ENCODE assay signal across 1 cellular context in the genomic region with DNA sequence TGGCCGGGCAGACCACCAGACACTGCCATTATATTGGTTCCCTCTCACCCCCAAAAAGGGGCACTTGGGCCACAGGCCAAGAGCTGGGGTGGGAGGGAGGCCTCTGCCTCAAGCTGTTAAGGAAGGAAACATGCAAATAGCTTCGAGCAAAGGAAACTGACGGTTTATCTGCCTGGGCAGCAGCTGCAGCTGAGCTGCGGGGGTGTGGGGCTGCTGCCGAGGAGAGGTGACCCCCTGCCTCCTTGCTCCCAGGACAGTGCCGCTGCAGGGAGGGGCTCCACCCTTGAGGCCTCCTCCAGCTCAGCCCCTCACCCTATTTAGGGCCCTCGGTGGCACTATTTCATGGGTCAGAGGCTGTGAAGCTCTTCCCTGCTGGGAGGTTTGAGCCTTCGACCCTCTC.
TF ChIP-seq lines count a peak whose summit lies in the region.

No MANE protein-coding gene starts in this region.

TF ChIP-seq in GM23338, 12 proteins besides CTCF, POLR2A, EP300 and RAD21 (continued from another document):
- TF ChIP-seq, protein P1, sequence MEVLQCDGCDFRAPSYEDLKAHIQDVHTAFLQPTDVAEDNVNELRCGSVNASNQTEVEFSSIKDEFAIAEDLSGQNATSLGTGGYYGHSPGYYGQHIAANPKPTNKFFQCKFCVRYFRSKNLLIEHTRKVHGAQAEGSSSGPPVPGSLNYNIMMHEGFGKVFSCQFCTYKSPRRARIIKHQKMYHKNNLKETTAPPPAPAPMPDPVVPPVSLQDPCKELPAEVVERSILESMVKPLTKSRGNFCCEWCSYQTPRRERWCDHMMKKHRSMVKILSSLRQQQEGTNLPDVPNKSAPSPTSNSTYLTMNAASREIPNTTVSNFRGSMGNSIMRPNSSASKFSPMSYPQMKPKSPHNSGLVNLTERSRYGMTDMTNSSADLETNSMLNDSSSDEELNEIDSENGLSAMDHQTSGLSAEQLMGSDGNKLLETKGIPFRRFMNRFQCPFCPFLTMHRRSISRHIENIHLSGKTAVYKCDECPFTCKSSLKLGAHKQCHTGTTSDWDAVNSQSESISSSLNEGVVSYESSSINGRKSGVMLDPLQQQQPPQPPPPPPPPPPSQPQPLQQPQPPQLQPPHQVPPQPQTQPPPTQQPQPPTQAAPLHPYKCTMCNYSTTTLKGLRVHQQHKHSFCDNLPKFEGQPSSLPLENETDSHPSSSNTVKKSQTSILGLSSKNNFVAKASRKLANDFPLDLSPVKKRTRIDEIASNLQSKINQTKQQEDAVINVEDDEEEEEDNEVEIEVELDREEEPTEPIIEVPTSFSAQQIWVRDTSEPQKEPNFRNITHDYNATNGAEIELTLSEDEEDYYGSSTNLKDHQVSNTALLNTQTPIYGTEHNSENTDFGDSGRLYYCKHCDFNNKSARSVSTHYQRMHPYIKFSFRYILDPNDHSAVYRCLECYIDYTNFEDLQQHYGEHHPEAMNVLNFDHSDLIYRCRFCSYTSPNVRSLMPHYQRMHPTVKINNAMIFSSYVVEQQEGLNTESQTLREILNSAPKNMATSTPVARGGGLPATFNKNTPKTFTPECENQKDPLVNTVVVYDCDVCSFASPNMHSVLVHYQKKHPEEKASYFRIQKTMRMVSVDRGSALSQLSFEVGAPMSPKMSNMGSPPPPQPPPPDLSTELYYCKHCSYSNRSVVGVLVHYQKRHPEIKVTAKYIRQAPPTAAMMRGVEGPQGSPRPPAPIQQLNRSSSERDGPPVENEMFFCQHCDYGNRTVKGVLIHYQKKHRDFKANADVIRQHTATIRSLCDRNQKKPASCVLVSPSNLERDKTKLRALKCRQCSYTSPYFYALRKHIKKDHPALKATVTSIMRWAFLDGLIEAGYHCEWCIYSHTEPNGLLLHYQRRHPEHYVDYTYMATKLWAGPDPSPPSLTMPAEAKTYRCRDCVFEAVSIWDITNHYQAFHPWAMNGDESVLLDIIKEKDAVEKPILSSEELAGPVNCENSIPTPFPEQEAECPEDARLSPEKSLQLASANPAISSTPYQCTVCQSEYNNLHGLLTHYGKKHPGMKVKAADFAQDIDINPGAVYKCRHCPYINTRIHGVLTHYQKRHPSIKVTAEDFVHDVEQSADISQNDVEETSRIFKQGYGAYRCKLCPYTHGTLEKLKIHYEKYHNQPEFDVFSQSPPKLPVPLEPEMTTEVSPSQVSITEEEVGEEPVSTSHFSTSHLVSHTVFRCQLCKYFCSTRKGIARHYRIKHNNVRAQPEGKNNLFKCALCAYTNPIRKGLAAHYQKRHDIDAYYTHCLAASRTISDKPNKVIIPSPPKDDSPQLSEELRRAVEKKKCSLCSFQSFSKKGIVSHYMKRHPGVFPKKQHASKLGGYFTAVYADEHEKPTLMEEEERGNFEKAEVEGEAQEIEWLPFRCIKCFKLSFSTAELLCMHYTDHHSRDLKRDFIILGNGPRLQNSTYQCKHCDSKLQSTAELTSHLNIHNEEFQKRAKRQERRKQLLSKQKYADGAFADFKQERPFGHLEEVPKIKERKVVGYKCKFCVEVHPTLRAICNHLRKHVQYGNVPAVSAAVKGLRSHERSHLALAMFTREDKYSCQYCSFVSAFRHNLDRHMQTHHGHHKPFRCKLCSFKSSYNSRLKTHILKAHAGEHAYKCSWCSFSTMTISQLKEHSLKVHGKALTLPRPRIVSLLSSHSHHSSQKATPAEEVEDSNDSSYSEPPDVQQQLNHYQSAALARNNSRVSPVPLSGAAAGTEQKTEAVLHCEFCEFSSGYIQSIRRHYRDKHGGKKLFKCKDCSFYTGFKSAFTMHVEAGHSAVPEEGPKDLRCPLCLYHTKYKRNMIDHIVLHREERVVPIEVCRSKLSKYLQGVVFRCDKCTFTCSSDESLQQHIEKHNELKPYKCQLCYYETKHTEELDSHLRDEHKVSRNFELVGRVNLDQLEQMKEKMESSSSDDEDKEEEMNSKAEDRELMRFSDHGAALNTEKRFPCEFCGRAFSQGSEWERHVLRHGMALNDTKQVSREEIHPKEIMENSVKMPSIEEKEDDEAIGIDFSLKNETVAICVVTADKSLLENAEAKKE (CRISPR knock-in tag; IDR thresholded peaks at IDR 0.05) = no peak
- TF ChIP-seq, protein P2, sequence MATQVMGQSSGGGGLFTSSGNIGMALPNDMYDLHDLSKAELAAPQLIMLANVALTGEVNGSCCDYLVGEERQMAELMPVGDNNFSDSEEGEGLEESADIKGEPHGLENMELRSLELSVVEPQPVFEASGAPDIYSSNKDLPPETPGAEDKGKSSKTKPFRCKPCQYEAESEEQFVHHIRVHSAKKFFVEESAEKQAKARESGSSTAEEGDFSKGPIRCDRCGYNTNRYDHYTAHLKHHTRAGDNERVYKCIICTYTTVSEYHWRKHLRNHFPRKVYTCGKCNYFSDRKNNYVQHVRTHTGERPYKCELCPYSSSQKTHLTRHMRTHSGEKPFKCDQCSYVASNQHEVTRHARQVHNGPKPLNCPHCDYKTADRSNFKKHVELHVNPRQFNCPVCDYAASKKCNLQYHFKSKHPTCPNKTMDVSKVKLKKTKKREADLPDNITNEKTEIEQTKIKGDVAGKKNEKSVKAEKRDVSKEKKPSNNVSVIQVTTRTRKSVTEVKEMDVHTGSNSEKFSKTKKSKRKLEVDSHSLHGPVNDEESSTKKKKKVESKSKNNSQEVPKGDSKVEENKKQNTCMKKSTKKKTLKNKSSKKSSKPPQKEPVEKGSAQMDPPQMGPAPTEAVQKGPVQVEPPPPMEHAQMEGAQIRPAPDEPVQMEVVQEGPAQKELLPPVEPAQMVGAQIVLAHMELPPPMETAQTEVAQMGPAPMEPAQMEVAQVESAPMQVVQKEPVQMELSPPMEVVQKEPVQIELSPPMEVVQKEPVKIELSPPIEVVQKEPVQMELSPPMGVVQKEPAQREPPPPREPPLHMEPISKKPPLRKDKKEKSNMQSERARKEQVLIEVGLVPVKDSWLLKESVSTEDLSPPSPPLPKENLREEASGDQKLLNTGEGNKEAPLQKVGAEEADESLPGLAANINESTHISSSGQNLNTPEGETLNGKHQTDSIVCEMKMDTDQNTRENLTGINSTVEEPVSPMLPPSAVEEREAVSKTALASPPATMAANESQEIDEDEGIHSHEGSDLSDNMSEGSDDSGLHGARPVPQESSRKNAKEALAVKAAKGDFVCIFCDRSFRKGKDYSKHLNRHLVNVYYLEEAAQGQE (IDR thresholded peaks at IDR 0.05; ENCODE audit: unreplicated experiment) = no peak
- TF ChIP-seq, protein P3, sequence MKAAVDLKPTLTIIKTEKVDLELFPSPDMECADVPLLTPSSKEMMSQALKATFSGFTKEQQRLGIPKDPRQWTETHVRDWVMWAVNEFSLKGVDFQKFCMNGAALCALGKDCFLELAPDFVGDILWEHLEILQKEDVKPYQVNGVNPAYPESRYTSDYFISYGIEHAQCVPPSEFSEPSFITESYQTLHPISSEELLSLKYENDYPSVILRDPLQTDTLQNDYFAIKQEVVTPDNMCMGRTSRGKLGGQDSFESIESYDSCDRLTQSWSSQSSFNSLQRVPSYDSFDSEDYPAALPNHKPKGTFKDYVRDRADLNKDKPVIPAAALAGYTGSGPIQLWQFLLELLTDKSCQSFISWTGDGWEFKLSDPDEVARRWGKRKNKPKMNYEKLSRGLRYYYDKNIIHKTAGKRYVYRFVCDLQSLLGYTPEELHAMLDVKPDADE (IDR thresholded peaks at IDR 0.05) = no peak
